ENCODE assay signal across 12 cellular contexts in genomic region chr3:25156526-25157075, GRCh38.
DNase-seq lines count a peak whose midpoint lies in the region; ATAC-seq and TF ChIP-seq lines count a peak whose summit lies in the region.
"Had no signal": no experiment of that assay in that cellular context is flagged by ENCODE, and none has a peak within 500 bp of the region (broad histone marks: within the 10 kb centered on the region; RNA-seq: fewer than 3 reads in every experiment).

No MANE protein-coding gene starts in this region.

- intact Hi-C loops in left colon (cut with DNase I, micrococcal nuclease): no loop called here
- intact Hi-C loops in activated T-helper 1 cell treated with anti-CD3 and anti-CD28 coated beads, Interleukin-12 subunit alpha, Interleukin-12 subunit beta, Interleukin-2, Interleukin-4 antibody, amounts not matched to agents 30 ng/mL and 10 ng/mL and 1 ng/mL, durations not matched to agents 14 hours and 24 hours and 36 hours (cut with micrococcal nuclease): no loop called here

- no peak overlapping the region for H2BK15ac ChIP-seq in neuronal stem cell (ENCODE audit: low read length)

- no peak for TF ChIP-seq CTCF in RWPE1 (conservative IDR thresholded peaks at IDR 0.05; ENCODE audit: low read depth)

- DNase-seq in AG20443 (ENCODE audit: low spot score) (peak; percentile 70), RWPE1 (ENCODE audit: low spot score) (peak; percentile 3), fibroblast of the conjunctiva (ENCODE audit: low read depth) (peak; percentile 49), neuronal stem cell (ENCODE audit: low spot score) (peak; percentile 58), left colon (no peak)
- DNase-seq in activated T-helper 1 cell treated with anti-CD3 and anti-CD28 coated beads, Interleukin-12 subunit alpha, Interleukin-12 subunit beta, Interleukin-2, Interleukin-4 antibody, amounts not matched to agents 30 ng/mL and 10 ng/mL and 1 ng/mL, durations not matched to agents 14 hours and 24 hours and 36 hours (ENCODE audit: low spot score): no peak
- DNase-seq: CD4-positive, alpha-beta T cell; NCI-H1092; stimulated activated CD4-positive, alpha-beta T cell treated with anti-CD3 and anti-CD28 coated beads, Interleukin-4, amount 100 ng/mL, for 1 hour had no signal

- ATAC-seq in HG03097 (IDR thresholded peaks at IDR 0.05; ENCODE audit: low FRiP score, unreplicated experiment) (no peak), left colon (no peak), HG02798 (IDR thresholded peaks at IDR 0.05; ENCODE audit: poor library complexity, unreplicated experiment) (no peak)

- no peaks in the 10 kb centered on the region for H3K4me1 Mint-ChIP-seq in activated T-helper 1 cell treated with anti-CD3 and anti-CD28 coated beads, Interleukin-12 subunit alpha, Interleukin-12 subunit beta, Interleukin-2, Interleukin-4 antibody, amounts not matched to agents 30 ng/mL and 10 ng/mL and 1 ng/mL, durations not matched to agents 14 hours and 24 hours and 36 hours (ENCODE audit: low read depth)

- no peaks in the 10 kb centered on the region for H3K9me3 ChIP-seq in neuronal stem cell (replicated peaks in 1 of 2; ENCODE audit: control insufficient read depth in 2 of 2, insufficient read depth in 1 of 2, low read depth in 1 of 2, low read length in 2 of 2)

- H3K27ac ChIP-seq in RWPE1 (no peak overlapping the region), neuronal stem cell (replicated peaks; ENCODE audit: low read length) (peak overlapping the region; percentile 97)

- no peaks in the 10 kb centered on the region for H3K27me3 Mint-ChIP-seq in activated T-helper 1 cell treated with anti-CD3 and anti-CD28 coated beads, Interleukin-12 subunit alpha, Interleukin-12 subunit beta, Interleukin-2, Interleukin-4 antibody, amounts not matched to agents 30 ng/mL and 10 ng/mL and 1 ng/mL, durations not matched to agents 14 hours and 24 hours and 36 hours (ENCODE audit: insufficient read depth)
- H3K27me3 Mint-ChIP-seq: CD4-positive, alpha-beta T cell had no signal

- H2AK5ac ChIP-seq in neuronal stem cell (ENCODE audit: low read depth, low read length): no peak overlapping the region

- no peak overlapping the region for H3K9ac ChIP-seq in neuronal stem cell (ENCODE audit: low read depth, low read length, poor library complexity)

- no CpG with 5 or more reads among the region's 5 CpGs for WGBS in neuronal stem cell (ENCODE audit: extremely low coverage in 2 of 2, insufficient read length in 2 of 2, insufficient replicate concordance in 1 of 2), 2 donors

- H3K23ac ChIP-seq in neuronal stem cell (ENCODE audit: low read depth, low read length, poor library complexity): no peak overlapping the region

- H3K4me1 ChIP-seq in neuronal stem cell (ENCODE audit: control insufficient read depth in 2 of 2, insufficient read depth in 1 of 2, low read depth in 1 of 2, low read length in 2 of 2): peaks cover 13 to 40% of the 10 kb centered on the region in 2 donors

- no peak overlapping the region for H3K4me2 ChIP-seq in neuronal stem cell (ENCODE audit: insufficient read depth, low read length, poor library complexity, severe bottlenecking)

- no peaks in the 10 kb centered on the region for H3K36me3 Mint-ChIP-seq in activated T-helper 1 cell treated with anti-CD3 and anti-CD28 coated beads, Interleukin-12 subunit alpha, Interleukin-12 subunit beta, Interleukin-2, Interleukin-4 antibody, amounts not matched to agents 30 ng/mL and 10 ng/mL and 1 ng/mL, durations not matched to agents 14 hours and 24 hours and 36 hours (ENCODE audit: low read depth)

- no peak overlapping the region for H2BK120ac ChIP-seq in neuronal stem cell (ENCODE audit: low read depth, low read length)

- no peaks in the 10 kb centered on the region for H3K36me3 ChIP-seq in neuronal stem cell (replicated peaks in 1 of 2; ENCODE audit: control insufficient read depth in 2 of 2, insufficient read depth in 2 of 2, low read length in 2 of 2)

- H3K79me1 ChIP-seq in neuronal stem cell (ENCODE audit: low read depth, low read length): no peaks in the 10 kb centered on the region

- no peak overlapping the region for H4K8ac ChIP-seq in neuronal stem cell (ENCODE audit: low read depth, low read length)

- no peak overlapping the region for H3K4me3 ChIP-seq in neuronal stem cell (ENCODE audit: low read length in 2 of 2)

- no peak overlapping the region for H2BK12ac ChIP-seq in neuronal stem cell (ENCODE audit: low read length)

- H2BK5ac ChIP-seq in neuronal stem cell (ENCODE audit: low read length): no peak overlapping the region

- H2AFZ ChIP-seq in neuronal stem cell (ENCODE audit: low read length): peak overlapping the region; percentile 35

- no peak overlapping the region for H3K14ac ChIP-seq in neuronal stem cell (ENCODE audit: low read length)

- H3K4me3 Mint-ChIP-seq in activated T-helper 1 cell treated with anti-CD3 and anti-CD28 coated beads, Interleukin-12 subunit alpha, Interleukin-12 subunit beta, Interleukin-2, Interleukin-4 antibody, amounts not matched to agents 30 ng/mL and 10 ng/mL and 1 ng/mL, durations not matched to agents 14 hours and 24 hours and 36 hours: no peak overlapping the region
- H3K4me3 Mint-ChIP-seq: CD4-positive, alpha-beta T cell had no signal

- CTCF ChIA-PET in RWPE1 (lab: Yijun Ruan, JAX): interaction anchor here (0.6 kb wide), 1 partner anchor 134 kb away, joined by 3 read pairs; no protein-coding TSS in a partner anchor

- no peak overlapping the region for H3K4ac ChIP-seq in neuronal stem cell (ENCODE audit: low read length)

- H4K91ac ChIP-seq in neuronal stem cell (ENCODE audit: low read depth, low read length, poor library complexity): no peak overlapping the region

- H3K18ac ChIP-seq in neuronal stem cell (ENCODE audit: low read length): no peak overlapping the region

- H3K27ac Mint-ChIP-seq in activated T-helper 1 cell treated with anti-CD3 and anti-CD28 coated beads, Interleukin-12 subunit alpha, Interleukin-12 subunit beta, Interleukin-2, Interleukin-4 antibody, amounts not matched to agents 30 ng/mL and 10 ng/mL and 1 ng/mL, durations not matched to agents 14 hours and 24 hours and 36 hours: no peak overlapping the region
- H3K27ac Mint-ChIP-seq: activated T-helper 2 cell treated with anti-CD3 and anti-CD28 coated beads, Interferon-gamma antibody, Interleukin-2, Interleukin-4, amounts not matched to agents 10 μg/mL and 5 μg/mL and 100 μg/mL, durations not matched to agents 14 hours and 24 hours and 36 hours; CD4-positive, alpha-beta T cell had no signal

- H3K9me3 Mint-ChIP-seq in activated T-helper 1 cell treated with anti-CD3 and anti-CD28 coated beads, Interleukin-12 subunit alpha, Interleukin-12 subunit beta, Interleukin-2, Interleukin-4 antibody, amounts not matched to agents 30 ng/mL and 10 ng/mL and 1 ng/mL, durations not matched to agents 14 hours and 24 hours and 36 hours: peaks cover 5% of the 10 kb centered on the region

- POLR2A ChIA-PET in RWPE1 (lab: Yijun Ruan, JAX; ENCODE audit: low non-redundant PET): no interaction called here

- H3K27me3 ChIP-seq in neuronal stem cell (ENCODE audit: control insufficient read depth in 3 of 3, insufficient read depth in 3 of 3, low read depth in 1 of 3, low read length in 3 of 3): no peaks in the 10 kb centered on the region

Comparison
In these comparisons a context has a peak if more than half of its experiments do, and no peak if none do; other contexts are left out.
1. DNase-seq: peak in AG20443 (single experiment), RWPE1 (single experiment), fibroblast of the conjunctiva (single experiment) and neuronal stem cell (single experiment); none in left colon (0 of 2) and activated T-helper 1 cell treated with anti-CD3 and anti-CD28 coated beads, Interleukin-12 subunit alpha, Interleukin-12 subunit beta, Interleukin-2, Interleukin-4 antibody, amounts not matched to agents 30 ng/mL and 10 ng/mL and 1 ng/mL, durations not matched to agents 14 hours and 24 hours and 36 hours (single experiment).